1 cellular context compared by ENCODE assay signal in genomic region chr7:130935564-130936157, GRCh38.
TF ChIP-seq lines count a peak whose summit lies in the region.

No MANE protein-coding gene starts in this region.

TF ChIP-seq in K562, 482 proteins besides CTCF, POLR2A, EP300 and RAD21 (continued from another document and continues in another):
- TF ChIP-seq, protein P1, sequence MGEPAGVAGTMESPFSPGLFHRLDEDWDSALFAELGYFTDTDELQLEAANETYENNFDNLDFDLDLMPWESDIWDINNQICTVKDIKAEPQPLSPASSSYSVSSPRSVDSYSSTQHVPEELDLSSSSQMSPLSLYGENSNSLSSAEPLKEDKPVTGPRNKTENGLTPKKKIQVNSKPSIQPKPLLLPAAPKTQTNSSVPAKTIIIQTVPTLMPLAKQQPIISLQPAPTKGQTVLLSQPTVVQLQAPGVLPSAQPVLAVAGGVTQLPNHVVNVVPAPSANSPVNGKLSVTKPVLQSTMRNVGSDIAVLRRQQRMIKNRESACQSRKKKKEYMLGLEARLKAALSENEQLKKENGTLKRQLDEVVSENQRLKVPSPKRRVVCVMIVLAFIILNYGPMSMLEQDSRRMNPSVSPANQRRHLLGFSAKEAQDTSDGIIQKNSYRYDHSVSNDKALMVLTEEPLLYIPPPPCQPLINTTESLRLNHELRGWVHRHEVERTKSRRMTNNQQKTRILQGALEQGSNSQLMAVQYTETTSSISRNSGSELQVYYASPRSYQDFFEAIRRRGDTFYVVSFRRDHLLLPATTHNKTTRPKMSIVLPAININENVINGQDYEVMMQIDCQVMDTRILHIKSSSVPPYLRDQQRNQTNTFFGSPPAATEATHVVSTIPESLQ (CRISPR knock-in tag; IDR thresholded peaks at IDR 0.05) = no peak
- TF ChIP-seq ZNF384 (IDR thresholded peaks at IDR 0.05; ENCODE audit: low read depth, low read length) = no peak
- no peak for TF ChIP-seq PHF20 (IDR thresholded peaks at IDR 0.05; ENCODE audit: partially characterized antibody)
- no peak for TF ChIP-seq MIER1 (IDR thresholded peaks at IDR 0.05; ENCODE audit: low read depth)
- peak; percentile 35; the same call in 1 of the 2 replicates for TF ChIP-seq TEAD4 (IDR thresholded peaks at IDR 0.05; ENCODE audit: low read length)
- 0 out of 2 replicates have a peak, but pooled peaks have one; percentile 60 for TF ChIP-seq TEAD4 (CRISPR knock-in tag; IDR thresholded peaks at IDR 0.05; ENCODE audit: borderline replicate concordance)
- no peak for TF ChIP-seq ATF2 (CRISPR knock-in tag; IDR thresholded peaks at IDR 0.05)
- peak; percentile 63; the same call in 1 of the 2 replicates for TF ChIP-seq ZNF75A (CRISPR knock-in tag; IDR thresholded peaks at IDR 0.05)
- no peak for TF ChIP-seq ZNF217 (CRISPR knock-in tag; IDR thresholded peaks at IDR 0.05)
- TF ChIP-seq, protein P2, sequence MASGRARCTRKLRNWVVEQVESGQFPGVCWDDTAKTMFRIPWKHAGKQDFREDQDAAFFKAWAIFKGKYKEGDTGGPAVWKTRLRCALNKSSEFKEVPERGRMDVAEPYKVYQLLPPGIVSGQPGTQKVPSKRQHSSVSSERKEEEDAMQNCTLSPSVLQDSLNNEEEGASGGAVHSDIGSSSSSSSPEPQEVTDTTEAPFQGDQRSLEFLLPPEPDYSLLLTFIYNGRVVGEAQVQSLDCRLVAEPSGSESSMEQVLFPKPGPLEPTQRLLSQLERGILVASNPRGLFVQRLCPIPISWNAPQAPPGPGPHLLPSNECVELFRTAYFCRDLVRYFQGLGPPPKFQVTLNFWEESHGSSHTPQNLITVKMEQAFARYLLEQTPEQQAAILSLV (tag; IDR thresholded peaks at IDR 0.05) = no peak
- TF ChIP-seq MYNN (IDR thresholded peaks at IDR 0.05) = no peak
- no peak for TF ChIP-seq MYNN (CRISPR knock-in tag; IDR thresholded peaks at IDR 0.05)
- TF ChIP-seq RFX5 (IDR thresholded peaks at IDR 0.05; ENCODE audit: low read depth, low read length) = no peak
- TF ChIP-seq ARID1B (IDR thresholded peaks at IDR 0.05) = peak; percentile 30; the same call in 1 of the 2 replicates
- TF ChIP-seq SLC30A9 (CRISPR knock-in tag; IDR thresholded peaks at IDR 0.05) = no peak
- no peak for TF ChIP-seq NR1H2 (CRISPR knock-in tag; IDR thresholded peaks at IDR 0.05)
- TF ChIP-seq CHD1 (IDR thresholded peaks at IDR 0.05; ENCODE audit: low read length) = no peak
- no peak for TF ChIP-seq TAF9B (IDR thresholded peaks at IDR 0.05; ENCODE audit: partially characterized antibody)
- no peak for TF ChIP-seq TEAD1 (CRISPR knock-in tag; IDR thresholded peaks at IDR 0.05)
- no peak for TF ChIP-seq EWSR1 (IDR thresholded peaks at IDR 0.05; ENCODE audit: borderline replicate concordance, low read depth, partially characterized antibody)
- no peak for TF ChIP-seq ZNF695 (CRISPR knock-in tag; IDR thresholded peaks at IDR 0.05)
- TF ChIP-seq, protein P3, sequence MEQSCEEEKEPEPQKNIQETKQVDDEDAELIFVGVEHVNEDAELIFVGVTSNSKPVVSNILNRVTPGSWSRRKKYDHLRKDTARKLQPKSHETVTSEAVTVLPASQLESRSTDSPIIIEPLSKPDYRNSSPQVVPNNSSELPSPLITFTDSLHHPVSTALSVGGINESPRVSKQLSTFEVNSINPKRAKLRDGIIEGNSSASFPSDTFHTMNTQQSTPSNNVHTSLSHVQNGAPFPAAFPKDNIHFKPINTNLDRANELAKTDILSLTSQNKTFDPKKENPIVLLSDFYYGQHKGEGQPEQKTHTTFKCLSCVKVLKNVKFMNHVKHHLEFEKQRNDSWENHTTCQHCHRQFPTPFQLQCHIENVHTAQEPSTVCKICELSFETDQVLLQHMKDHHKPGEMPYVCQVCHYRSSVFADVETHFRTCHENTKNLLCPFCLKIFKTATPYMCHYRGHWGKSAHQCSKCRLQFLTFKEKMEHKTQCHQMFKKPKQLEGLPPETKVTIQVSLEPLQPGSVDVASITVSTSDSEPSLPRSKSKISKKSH (CRISPR knock-in tag; IDR thresholded peaks at IDR 0.05) = no peak
- TF ChIP-seq DPF2 (IDR thresholded peaks at IDR 0.05) = 0 out of 2 replicates have a peak, but pooled peaks have one; percentile 21
- TF ChIP-seq PURB (CRISPR knock-in tag; IDR thresholded peaks at IDR 0.05; ENCODE audit: low read depth) = 0 out of 2 replicates have a peak, but pooled peaks have one; percentile 17
- no peak for TF ChIP-seq FOXP1 (CRISPR knock-in tag; IDR thresholded peaks at IDR 0.05)
- peak; percentile 46 for TF ChIP-seq CBFA2T2 (conservative IDR thresholded peaks at IDR 0.05)
- no peak for TF ChIP-seq PTTG1 (tag; IDR thresholded peaks at IDR 0.05; ENCODE audit: low read depth)
- TF ChIP-seq, protein P4, sequence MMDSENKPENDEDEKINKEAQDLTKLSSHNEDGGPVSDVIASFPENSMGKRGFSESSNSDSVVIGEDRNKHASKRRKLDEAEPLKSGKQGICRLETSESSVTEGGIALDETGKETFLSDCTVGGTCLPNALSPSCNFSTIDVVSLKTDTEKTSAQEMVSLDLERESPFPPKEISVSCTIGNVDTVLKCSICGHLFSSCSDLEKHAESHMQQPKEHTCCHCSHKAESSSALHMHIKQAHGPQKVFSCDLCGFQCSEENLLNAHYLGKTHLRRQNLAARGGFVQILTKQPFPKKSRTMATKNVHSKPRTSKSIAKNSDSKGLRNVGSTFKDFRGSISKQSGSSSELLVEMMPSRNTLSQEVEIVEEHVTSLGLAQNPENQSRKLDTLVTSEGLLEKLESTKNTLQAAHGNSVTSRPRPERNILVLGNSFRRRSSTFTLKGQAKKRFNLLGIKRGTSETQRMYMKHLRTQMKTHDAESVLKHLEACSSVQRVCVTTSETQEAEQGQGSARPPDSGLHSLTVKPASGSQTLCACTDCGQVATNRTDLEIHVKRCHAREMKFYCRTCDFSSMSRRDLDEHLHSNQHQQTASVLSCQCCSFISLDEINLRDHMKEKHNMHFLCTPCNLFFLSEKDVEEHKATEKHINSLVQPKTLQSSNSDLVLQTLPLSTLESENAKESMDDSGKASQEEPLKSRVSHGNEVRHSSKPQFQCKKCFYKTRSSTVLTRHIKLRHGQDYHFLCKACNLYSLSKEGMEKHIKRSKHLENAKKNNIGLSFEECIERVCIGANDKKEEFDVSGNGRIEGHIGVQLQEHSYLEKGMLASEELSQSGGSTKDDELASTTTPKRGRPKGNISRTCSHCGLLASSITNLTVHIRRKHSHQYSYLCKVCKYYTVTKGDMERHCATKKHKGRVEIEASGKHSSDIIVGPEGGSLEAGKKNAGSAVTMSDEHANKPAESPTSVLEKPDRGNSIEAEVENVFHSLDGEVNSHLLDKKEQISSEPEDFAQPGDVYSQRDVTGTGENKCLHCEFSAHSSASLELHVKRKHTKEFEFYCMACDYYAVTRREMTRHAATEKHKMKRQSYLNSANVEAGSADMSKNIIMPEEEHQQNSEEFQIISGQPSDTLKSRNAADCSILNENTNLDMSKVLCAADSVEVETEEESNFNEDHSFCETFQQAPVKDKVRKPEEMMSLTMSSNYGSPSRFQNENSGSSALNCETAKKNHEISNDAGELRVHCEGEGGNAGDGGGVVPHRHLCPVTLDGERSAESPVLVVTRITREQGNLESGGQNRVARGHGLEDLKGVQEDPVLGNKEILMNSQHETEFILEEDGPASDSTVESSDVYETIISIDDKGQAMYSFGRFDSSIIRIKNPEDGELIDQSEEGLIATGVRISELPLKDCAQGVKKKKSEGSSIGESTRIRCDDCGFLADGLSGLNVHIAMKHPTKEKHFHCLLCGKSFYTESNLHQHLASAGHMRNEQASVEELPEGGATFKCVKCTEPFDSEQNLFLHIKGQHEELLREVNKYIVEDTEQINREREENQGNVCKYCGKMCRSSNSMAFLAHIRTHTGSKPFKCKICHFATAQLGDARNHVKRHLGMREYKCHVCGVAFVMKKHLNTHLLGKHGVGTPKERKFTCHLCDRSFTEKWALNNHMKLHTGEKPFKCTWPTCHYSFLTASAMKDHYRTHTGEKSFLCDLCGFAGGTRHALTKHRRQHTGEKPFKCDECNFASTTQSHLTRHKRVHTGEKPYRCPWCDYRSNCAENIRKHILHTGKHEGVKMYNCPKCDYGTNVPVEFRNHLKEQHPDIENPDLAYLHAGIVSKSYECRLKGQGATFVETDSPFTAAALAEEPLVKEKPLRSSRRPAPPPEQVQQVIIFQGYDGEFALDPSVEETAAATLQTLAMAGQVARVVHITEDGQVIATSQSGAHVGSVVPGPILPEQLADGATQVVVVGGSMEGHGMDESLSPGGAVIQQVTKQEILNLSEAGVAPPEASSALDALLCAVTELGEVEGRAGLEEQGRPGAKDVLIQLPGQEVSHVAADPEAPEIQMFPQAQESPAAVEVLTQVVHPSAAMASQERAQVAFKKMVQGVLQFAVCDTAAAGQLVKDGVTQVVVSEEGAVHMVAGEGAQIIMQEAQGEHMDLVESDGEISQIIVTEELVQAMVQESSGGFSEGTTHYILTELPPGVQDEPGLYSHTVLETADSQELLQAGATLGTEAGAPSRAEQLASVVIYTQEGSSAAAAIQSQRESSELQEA (IDR thresholded peaks at IDR 0.05; ENCODE audit: low read depth) = no peak
- TF ChIP-seq CXXC5 (CRISPR knock-in tag; IDR thresholded peaks at IDR 0.05) = peak; percentile 69
- no peak for TF ChIP-seq FOXK2 (conservative IDR thresholded peaks at IDR 0.05 in 1 of 2, IDR thresholded peaks at IDR 0.05 in 1 of 2; ENCODE audit: low read depth in 2 of 2)
- TF ChIP-seq ZNF165 (CRISPR knock-in tag; IDR thresholded peaks at IDR 0.05; ENCODE audit: borderline replicate concordance) = no peak
- no peak for TF ChIP-seq ZNF444 (CRISPR knock-in tag; IDR thresholded peaks at IDR 0.05)
- TF ChIP-seq CBFA2T3 (IDR thresholded peaks at IDR 0.05) = peak; percentile 60
- no peak for TF ChIP-seq MAFG (tag; conservative IDR thresholded peaks at IDR 0.05)
- TF ChIP-seq ZNF586 (CRISPR knock-in tag; conservative IDR thresholded peaks at IDR 0.05) = no peak
- no peak for TF ChIP-seq ZNF197 (CRISPR knock-in tag; IDR thresholded peaks at IDR 0.05; ENCODE audit: low read depth)
- no peak for TF ChIP-seq ZNF324 (CRISPR knock-in tag; IDR thresholded peaks at IDR 0.05)
- TF ChIP-seq ZNF551 (CRISPR knock-in tag; IDR thresholded peaks at IDR 0.05) = no peak
- TF ChIP-seq ZNF274 (IDR thresholded peaks at IDR 0.05; ENCODE audit: borderline replicate concordance, low read depth, low read length) = no peak
- TF ChIP-seq RNF219 (CRISPR knock-in tag; IDR thresholded peaks at IDR 0.05) = no peak
- TF ChIP-seq ID3 (CRISPR knock-in tag; IDR thresholded peaks at IDR 0.05) = no peak
- TF ChIP-seq ID3 (tag; IDR thresholded peaks at IDR 0.05) = no peak
- no peak for TF ChIP-seq ZNF76 (CRISPR knock-in tag; IDR thresholded peaks at IDR 0.05; ENCODE audit: borderline replicate concordance)
- no peak for TF ChIP-seq DNMT1 (IDR thresholded peaks at IDR 0.05)
- TF ChIP-seq NR2C2 (CRISPR knock-in tag; IDR thresholded peaks at IDR 0.05) = no peak
- no peak for TF ChIP-seq NR2C2 (tag; IDR thresholded peaks at IDR 0.05)
- no peak for TF ChIP-seq SP2 (IDR thresholded peaks at IDR 0.05; ENCODE audit: extremely low read depth, low read depth, low read length, poor library complexity, severe bottlenecking)
- TF ChIP-seq ZSCAN29 (IDR thresholded peaks at IDR 0.05) = no peak
- no peak for TF ChIP-seq XRCC5 (IDR thresholded peaks at IDR 0.05; ENCODE audit: low read depth, low read length)
- TF ChIP-seq NR4A1 (CRISPR knock-in tag; IDR thresholded peaks at IDR 0.05) = no peak
- TF ChIP-seq NR4A1 (tag; IDR thresholded peaks at IDR 0.05) = no peak
- TF ChIP-seq ZBTB34 (CRISPR knock-in tag; IDR thresholded peaks at IDR 0.05) = no peak
- TF ChIP-seq, protein P5, sequence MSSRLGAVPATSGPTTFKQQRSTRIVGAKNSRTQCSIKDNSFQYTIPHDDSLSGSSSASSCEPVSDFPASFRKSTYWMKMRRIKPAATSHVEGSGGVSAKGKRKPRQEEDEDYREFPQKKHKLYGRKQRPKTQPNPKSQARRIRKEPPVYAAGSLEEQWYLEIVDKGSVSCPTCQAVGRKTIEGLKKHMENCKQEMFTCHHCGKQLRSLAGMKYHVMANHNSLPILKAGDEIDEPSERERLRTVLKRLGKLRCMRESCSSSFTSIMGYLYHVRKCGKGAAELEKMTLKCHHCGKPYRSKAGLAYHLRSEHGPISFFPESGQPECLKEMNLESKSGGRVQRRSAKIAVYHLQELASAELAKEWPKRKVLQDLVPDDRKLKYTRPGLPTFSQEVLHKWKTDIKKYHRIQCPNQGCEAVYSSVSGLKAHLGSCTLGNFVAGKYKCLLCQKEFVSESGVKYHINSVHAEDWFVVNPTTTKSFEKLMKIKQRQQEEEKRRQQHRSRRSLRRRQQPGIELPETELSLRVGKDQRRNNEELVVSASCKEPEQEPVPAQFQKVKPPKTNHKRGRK (tag; IDR thresholded peaks at IDR 0.05) = no peak
